In genomic region chr6:43776115-43776798, GRCh38 we compare ENCODE assay signal across 11 cellular contexts. TPM values are rescaled to one million over a fixed set of nuclear protein-coding genes. Genes with fewer than 3 reads are reported as not detected.
A peak's percentile ranks its signal among the peaks of the same experiment; 100 is the strongest.
DNase-seq lines count a peak whose midpoint lies in the region; ATAC-seq, FAIRE-seq and TF ChIP-seq lines count a peak whose summit lies in the region.
"Had no signal": no experiment of that assay in that cellular context is flagged by ENCODE, and none has a peak within 500 bp of the region (broad histone marks: within the 10 kb centered on the region; RNA-seq: fewer than 3 reads in every experiment).

No MANE protein-coding gene starts in this region.

- WGBS in HepG2 (ENCODE audit: low lambda C conversion rate) = 100% methylated on average over 5 of the region's 8 CpGs
- WGBS in stomach, 5 donors = 36 to 54% (median 43%) methylated on average over 8 of the region's 8 CpGs

- intact Hi-C loops in activated B cell treated with CpG ODN at 0.5 μM for 24 hours (cut with micrococcal nuclease) (loop anchor here (10.0 kb wide), 1 partner anchor 469 kb away; the partner anchor contains the start of gene HSP90AB1), HepG2 (cut with micrococcal nuclease; ENCODE audit: unreplicated experiment) (no loop called here), stomach (cut with DNase I; ENCODE audit: low total_unique reads) (no loop called here)

- H3K27ac Mint-ChIP-seq in activated B cell treated with CpG ODN at 0.5 μM for 24 hours = no peak overlapping the region

- peaks cover 7% of the 10 kb centered on the region for H3K36me3 Mint-ChIP-seq in activated B cell treated with CpG ODN at 0.5 μM for 24 hours (ENCODE audit: low read depth)

- TF ChIP-seq EP300 in HepG2 (IDR thresholded peaks at IDR 0.05; ENCODE audit: low read depth in 2 of 2, low read length in 2 of 2) (no peak), HepG2 (CRISPR knock-in tag; IDR thresholded peaks at IDR 0.05; ENCODE audit: borderline replicate concordance) (no peak), stomach (IDR thresholded peaks at IDR 0.05) (no peak)

- POLR2A ChIA-PET in activated B cell treated with CpG ODN at 0.5 μM for 24 hours (lab: Charles Lee) (interaction anchor here (0.6 kb wide), 1 partner anchor 12 kb away, joined by 4 read pairs; no protein-coding TSS in a partner anchor), HepG2 (lab: Yijun Ruan, JAX) (interaction anchor here (1.4 to 1.9 kb wide), 2 partner anchors 11 to 30 kb away, joined by 5 to 7 read pairs; no protein-coding TSS in a partner anchor)

- H3K4me2 ChIP-seq in HepG2 (ENCODE audit: low read depth, low read length) = peak overlapping the region; percentile 16; the same call in 1 of the 2 replicates

- BruUV-seq in HepG2 (replicated peaks; lab: Mats Ljungman, UMichigan) = no TSS peak

- no peak overlapping the region for H3K9ac ChIP-seq in HepG2 (ENCODE audit: insufficient read depth, low read depth, low read length)

- H3K4me3 ChIP-seq in HepG2 (replicated peaks in 1 of 3; ENCODE audit: insufficient read depth in 1 of 3, low read depth in 2 of 3, low read length in 3 of 3) (no peak overlapping the region), stomach (no peak overlapping the region)

- no peak overlapping the region for H3K27ac ChIP-seq in HepG2 (ENCODE audit: extremely low read length, insufficient read depth, low read length)
- peak overlapping the region; percentile 68 to 99 (median 96) for H3K27ac ChIP-seq in stomach
- H3K27ac ChIP-seq in substantia nigra (ENCODE audit: low read depth, low read length, poor library complexity, severe bottlenecking) = no peak overlapping the region
- H3K27ac ChIP-seq: foreskin keratinocyte had no signal

- TF ChIP-seq POLR2A in HepG2 (IDR thresholded peaks at IDR 0.05; ENCODE audit: insufficient read depth in 1 of 2, low read depth in 2 of 2, low read length in 2 of 2) (no peak), stomach (IDR thresholded peaks at IDR 0.05) (no peak)

- FAIRE-seq in HepG2 (lab: Jason Lieb, UNC) = peak; percentile 66

- no peaks in the 10 kb centered on the region; a peak in 1 of 5 replicates for H3K27me3 ChIP-seq in HepG2 (ENCODE audit: control insufficient read depth in 1 of 2, insufficient read depth in 2 of 2, low read length in 2 of 2)
- H3K27me3 ChIP-seq in stomach = no peaks in the 10 kb centered on the region
- H3K27me3 ChIP-seq: foreskin keratinocyte had no signal

- peaks cover 52 to 77% of the 10 kb centered on the region in 2 experiments for H3K36me3 ChIP-seq in HepG2 (replicated peaks in 1 of 2; ENCODE audit: control insufficient read depth in 1 of 2, insufficient read depth in 2 of 2, low read length in 2 of 2)
- H3K36me3 ChIP-seq in stomach = peaks cover 37 to 57% (median 50%) of the 10 kb centered on the region in 4 donors

- ATAC-seq in activated B cell treated with CpG ODN at 0.5 μM for 24 hours (ENCODE audit: low read depth) (peak; percentile 2), HepG2 (no peak)
- ATAC-seq: foreskin keratinocyte had no signal

- H3K4me1 ChIP-seq in HepG2 (ENCODE audit: insufficient read depth, low read length) (peaks cover 37% of the 10 kb centered on the region), stomach (peaks cover 53 to 92% (median 81%) of the 10 kb centered on the region in 4 donors)

- no peaks in the 10 kb centered on the region for H3K9me3 ChIP-seq in HepG2 (ENCODE audit: low read length)
- no peaks in the 10 kb centered on the region for H3K9me3 ChIP-seq in stomach

- CTCF ChIA-PET in activated B cell treated with CpG ODN at 0.5 μM for 24 hours (lab: Charles Lee) (interaction anchor here (0.9 to 1.5 kb wide), 4 partner anchors 52 to 303 kb away, joined by 3 to 4 read pairs (median 3); no protein-coding TSS in a partner anchor), HepG2 (lab: Yijun Ruan, JAX; ENCODE audit: low intra/inter-chr PET ratio, low total read pairs) (interaction anchor here (1.8 kb wide), 1 partner anchor 62 kb away, joined by 4 read pairs; no protein-coding TSS in a partner anchor)

- TF ChIP-seq CTCF in GM20000 (IDR thresholded peaks at IDR 0.05; ENCODE audit: extremely low read depth, missing control alignments) = no peak
- TF ChIP-seq CTCF in activated B cell treated with CpG ODN at 0.5 μM for 24 hours (IDR thresholded peaks at IDR 0.05) = no peak
- TF ChIP-seq CTCF in HepG2 (CRISPR knock-in tag; IDR thresholded peaks at IDR 0.05) = no peak
- TF ChIP-seq CTCF in stomach (IDR thresholded peaks at IDR 0.05) = no peak

- peaks cover 94% of the 10 kb centered on the region for H4K20me1 ChIP-seq in HepG2 (ENCODE audit: insufficient read depth, low read length)

- H3K27me3 Mint-ChIP-seq in activated B cell treated with CpG ODN at 0.5 μM for 24 hours = peaks cover 14% of the 10 kb centered on the region
- H3K27me3 Mint-ChIP-seq: activated CD4-positive, alpha-beta T cell treated with anti-CD3 and anti-CD28 coated beads, Interleukin-2, amount 10 ng/mL, durations not matched to agents 7 days and 5 days had no signal

- no peak overlapping the region for H2AFZ ChIP-seq in HepG2 (ENCODE audit: low read length)

- H3K79me2 ChIP-seq in HepG2 (ENCODE audit: insufficient read depth, low read length) = peaks cover 77% of the 10 kb centered on the region

- in situ Hi-C loops in HepG2 (cut with HindIII; ENCODE audit: extremely low pct_ligation_motif_present, low pct_unique_long_range_greater_than_20kb) = no loop called here

- peak; percentile 45 for DNase-seq in GM20000 (ENCODE audit: low spot score)
- DNase-seq in activated B cell treated with CpG ODN at 0.5 μM for 24 hours = no peak
- no peak for DNase-seq in HepG2 (ENCODE audit: low spot score)
- DNase-seq in stomach = peak; percentile 78
- no peak for DNase-seq in UCSD-AML1 (lab: John Stamatoyannopoulos, UW; ENCODE audit: unreplicated experiment)
- no peak for DNase-seq in cerebellar nuclear complex (lab: John Stamatoyannopoulos, UW)
- no peak for DNase-seq in substantia nigra (lab: John Stamatoyannopoulos, UW)
- DNase-seq: activated CD4-positive, alpha-beta T cell treated with anti-CD3 and anti-CD28 coated beads, Interleukin-2, amount 10 ng/mL, durations not matched to agents 7 days and 5 days; foreskin keratinocyte; HCEC 1CT; NCI-H2171 treated with DMSO at 0.1 percent for 48 hours had no signal

- H3K4me3 Mint-ChIP-seq in activated B cell treated with CpG ODN at 0.5 μM for 24 hours = no peak overlapping the region
- H3K4me3 Mint-ChIP-seq: activated CD4-positive, alpha-beta T cell treated with anti-CD3 and anti-CD28 coated beads, Interleukin-2, amount 10 ng/mL, durations not matched to agents 7 days and 5 days had no signal

- no peak for TF ChIP-seq RAD21 in HepG2 (CRISPR knock-in tag; IDR thresholded peaks at IDR 0.05)

- no peaks in the 10 kb centered on the region for H3K9me3 Mint-ChIP-seq in activated B cell treated with CpG ODN at 0.5 μM for 24 hours
- H3K9me3 Mint-ChIP-seq: activated CD4-positive, alpha-beta T cell treated with anti-CD3 and anti-CD28 coated beads, Interleukin-2, amount 10 ng/mL, durations not matched to agents 7 days and 5 days had no signal

- H3K4me1 Mint-ChIP-seq in activated B cell treated with CpG ODN at 0.5 μM for 24 hours = peaks cover 37% of the 10 kb centered on the region

TF ChIP-seq in HepG2, 621 proteins besides CTCF, POLR2A, EP300 and RAD21 (continues in another document):
- no peak for TF ChIP-seq ZNF274 (CRISPR knock-in tag; IDR thresholded peaks at IDR 0.05)
- no peak for TF ChIP-seq TMF1 (CRISPR knock-in tag; IDR thresholded peaks at IDR 0.05; ENCODE audit: low read depth)
- TF ChIP-seq ZNF326 (CRISPR knock-in tag; IDR thresholded peaks at IDR 0.05; ENCODE audit: borderline replicate concordance) = no peak
- peak; percentile 60 for TF ChIP-seq POLR2G (IDR thresholded peaks at IDR 0.05; ENCODE audit: low read depth, low read length)
- no peak for TF ChIP-seq ZNF768 (CRISPR knock-in tag; IDR thresholded peaks at IDR 0.05)
- 0 out of 2 replicates have a peak, but pooled peaks have one; percentile 10 for TF ChIP-seq STAG1 (CRISPR knock-in tag; IDR thresholded peaks at IDR 0.05)
- 0 out of 2 replicates have a peak, but pooled peaks have one; percentile 17 for TF ChIP-seq KDM5B (CRISPR knock-in tag; IDR thresholded peaks at IDR 0.05; ENCODE audit: borderline replicate concordance)
- TF ChIP-seq ZNF782 (CRISPR knock-in tag; IDR thresholded peaks at IDR 0.05; ENCODE audit: borderline replicate concordance) = no peak
- no peak for TF ChIP-seq CCAR2 (optimal IDR thresholded peaks at IDR 0.05; ENCODE audit: low read depth, low read length)

RNA-seq across cellular contexts. Expression of gene VEGFA, which starts 6.2 kb away (rescaled TPM):
- total RNA-seq in activated B cell treated with CpG ODN at 0.5 μM for 24 hours (29.0 and 31.3 TPM in 2 replicates), HepG2 (2016; rRNA removed; fragmentation: Illumina TruSeq; extraction: Trizol) (34.1 and 68.1 TPM in 2 replicates), stomach (100 to 1,000 TPM; 193 to 438 (median 352) TPM)
- 13.4 and 14.2 TPM in 2 replicates for total RNA-seq in HepG2 (2016; cell fraction: cytosol; rRNA removed; fragmentation: Illumina TruSeq; extraction: Trizol; ENCODE audit: low read depth)
- total RNA-seq in HepG2 (2016; cell fraction: insoluble cytoplasmic fraction; rRNA removed; fragmentation: Illumina TruSeq; extraction: Trizol) = 26.8 and 72.7 TPM in 2 replicates
- total RNA-seq in HepG2 (2016; cell fraction: membrane; rRNA removed; fragmentation: Illumina TruSeq; extraction: Trizol) = 33.1 and 34.4 TPM in 2 replicates
- total RNA-seq in HepG2 (2016; cell fraction: nucleus; rRNA removed; fragmentation: Illumina TruSeq; extraction: Trizol) = 81.5 and 95.8 TPM in 2 replicates
- polyA plus RNA-seq in HepG2 (2011; rRNA removed) (629 and 1,104 TPM in 2 replicates), stomach (10 to 100 TPM; 28.6 to 87.7 (median 31.5) TPM)
- polyA plus RNA-seq in HepG2 (2011; cell fraction: cytosol; rRNA removed) = 292 and 298 TPM in 2 replicates
- polyA plus RNA-seq in HepG2 (2011; cell fraction: nucleus; rRNA removed) = 3,652 and 4,474 TPM in 2 replicates
- polyA plus RNA-seq in HepG2 (2012) = 463 and 546 TPM in 2 replicates
- 9.2 and 10.7 TPM in 2 replicates for polyA plus RNA-seq in HepG2 (2016; cell fraction: cytosol; fragmentation: Illumina TruSeq; extraction: Trizol; ENCODE audit: low read depth)
- polyA plus RNA-seq in HepG2 (2016; cell fraction: insoluble cytoplasmic fraction; fragmentation: Illumina TruSeq; extraction: Trizol; ENCODE audit: low read depth) = 34.1 and 41.6 TPM in 2 replicates
- 24.8 and 25.3 TPM in 2 replicates for polyA plus RNA-seq in HepG2 (2016; cell fraction: membrane; fragmentation: Illumina TruSeq; extraction: Trizol; ENCODE audit: low read depth)
- polyA plus RNA-seq in HepG2 (2016; cell fraction: nucleus; fragmentation: Illumina TruSeq; extraction: Trizol; ENCODE audit: insufficient read depth, low read depth) = 253 and 267 TPM in 2 replicates
- polyA minus RNA-seq in HepG2 (2011; rRNA and poly(A)+ RNA removed; ENCODE audit: low replicate concordance) = 238 and 645 TPM in 2 replicates
- polyA minus RNA-seq in HepG2 (2011; cell fraction: cytosol; rRNA and poly(A)+ RNA removed) = 122 and 136 TPM in 2 replicates
- polyA minus RNA-seq in HepG2 (2011; cell fraction: nucleus; rRNA and poly(A)+ RNA removed) = 312 and 405 TPM in 2 replicates

Comparison
In these comparisons a context has a peak if more than half of its experiments do, and no peak if none do; other contexts are left out.
1. DNase-seq: peak in GM20000 (single experiment) and stomach (single experiment); none in activated B cell treated with CpG ODN at 0.5 μM for 24 hours (single experiment), HepG2 (single experiment), UCSD-AML1 (single experiment), cerebellar nuclear complex (0 of 2) and substantia nigra (0 of 49).
2. H3K27ac ChIP-seq: peak in stomach (5 of 5); none in HepG2 (single experiment) and substantia nigra (single experiment).